Comparison of ENCODE assay signal across 8 cellular contexts in the genomic region with DNA sequence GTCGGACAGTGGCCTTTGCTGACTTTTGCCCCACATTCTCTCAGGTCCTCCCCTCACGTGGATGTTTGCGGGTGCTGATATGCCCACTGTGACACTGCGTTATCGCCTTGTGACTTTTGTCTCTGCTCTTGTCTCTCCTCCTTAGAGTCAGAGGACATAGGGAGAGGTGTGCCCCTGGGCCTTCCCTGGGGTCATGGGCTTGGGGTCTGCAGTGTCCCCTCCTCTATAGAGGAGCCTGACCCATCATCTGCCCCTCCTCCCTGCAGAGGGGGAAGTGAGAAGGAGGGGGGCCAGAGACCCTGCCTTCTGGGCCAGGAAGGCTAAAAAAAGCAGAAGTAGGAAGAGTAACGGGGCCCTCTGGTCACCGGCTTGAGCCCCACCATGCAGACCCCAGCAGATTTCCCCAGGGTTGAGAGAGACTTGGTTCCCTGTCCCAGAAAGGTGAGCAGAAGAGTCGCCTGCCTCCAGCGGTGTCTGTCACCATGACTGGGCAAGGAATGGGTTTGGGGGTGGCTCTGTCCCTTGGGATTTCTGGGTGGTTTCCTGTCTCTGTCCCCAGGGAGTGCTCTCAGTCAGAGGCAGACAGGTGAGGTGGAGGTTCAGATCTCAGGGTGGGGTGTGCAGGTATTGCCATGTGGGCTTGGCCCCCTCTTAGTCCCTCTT. TPM values are rescaled to one million over a fixed set of nuclear protein-coding genes. Genes with fewer than 3 reads are reported as not detected.
DNase-seq lines count a peak whose midpoint lies in the region; ATAC-seq and TF ChIP-seq lines count a peak whose summit lies in the region.

No MANE protein-coding gene starts in this region.

- TF ChIP-seq CTCF in OCI-LY3 (IDR thresholded peaks at IDR 0.05; ENCODE audit: low read depth, low read length) (no peak), endothelial cell (IDR thresholded peaks at IDR 0.05; ENCODE audit: unreplicated experiment) (no peak)

- peaks cover 47% of the 10 kb centered on the region for H3K4me1 Mint-ChIP-seq in endothelial cell (ENCODE audit: unreplicated experiment)
- peaks cover 92% of the 10 kb centered on the region for H3K4me1 Mint-ChIP-seq in stimulated activated effector memory CD8-positive, alpha-beta T cell treated with anti-CD3 and anti-CD28 coated beads, Interleukin-12 subunit alpha, Interleukin-12 subunit beta, amount 100 ng/mL, for 72 hours

- peaks cover 21% of the 10 kb centered on the region for H3K36me3 ChIP-seq in OCI-LY3 (replicated peaks; ENCODE audit: low read depth, low read length)

- DNase-seq in NCI-H2107 treated with DMSO at 0.1 percent for 48 hours (lab: John Stamatoyannopoulos, UW; ENCODE audit: unreplicated experiment) (peak; percentile 46), NCI-H2107 (lab: John Stamatoyannopoulos, UW) (no peak), endothelial cell (ENCODE audit: low spot score) (no peak), NCI-H2196 treated with DMSO at 0.1 percent for 48 hours (lab: John Stamatoyannopoulos, UW; ENCODE audit: unreplicated experiment) (no peak), NCI-H1694 (lab: John Stamatoyannopoulos, UW) (no peak)
- no peak for DNase-seq in stimulated activated effector memory CD8-positive, alpha-beta T cell treated with anti-CD3 and anti-CD28 coated beads, Interleukin-12 subunit alpha, Interleukin-12 subunit beta, amount 100 ng/mL, for 72 hours (ENCODE audit: low spot score in 2 of 2)

- no peaks in the 10 kb centered on the region for H3K27me3 ChIP-seq in OCI-LY3 (ENCODE audit: low read depth, low read length)

- peak overlapping the region; percentile 67 for H3K27ac Mint-ChIP-seq in endothelial cell (ENCODE audit: unreplicated experiment)
- H3K27ac Mint-ChIP-seq in stimulated activated effector memory CD8-positive, alpha-beta T cell treated with anti-CD3 and anti-CD28 coated beads, Interleukin-12 subunit alpha, Interleukin-12 subunit beta, amount 100 ng/mL, for 72 hours = peak overlapping the region; percentile 98

- H2AFZ ChIP-seq in OCI-LY3 (ENCODE audit: low read depth, low read length) = no peak overlapping the region

- H3K9me3 Mint-ChIP-seq in endothelial cell (ENCODE audit: unreplicated experiment) = no peaks in the 10 kb centered on the region
- no peaks in the 10 kb centered on the region for H3K9me3 Mint-ChIP-seq in stimulated activated effector memory CD8-positive, alpha-beta T cell treated with anti-CD3 and anti-CD28 coated beads, Interleukin-12 subunit alpha, Interleukin-12 subunit beta, amount 100 ng/mL, for 72 hours

- H3K4me2 ChIP-seq in OCI-LY3 (ENCODE audit: low read length) = peak overlapping the region; percentile 100

- H3K79me2 ChIP-seq in OCI-LY3 (ENCODE audit: low read length) = peaks cover 45% of the 10 kb centered on the region

- H3K4me3 Mint-ChIP-seq in endothelial cell (ENCODE audit: unreplicated experiment) = no peak overlapping the region
- H3K4me3 Mint-ChIP-seq in stimulated activated effector memory CD8-positive, alpha-beta T cell treated with anti-CD3 and anti-CD28 coated beads, Interleukin-12 subunit alpha, Interleukin-12 subunit beta, amount 100 ng/mL, for 72 hours = peak overlapping the region; percentile 78

- no peaks in the 10 kb centered on the region for H3K9me3 ChIP-seq in OCI-LY3 (ENCODE audit: insufficient read depth, low read length)

- H4K20me1 ChIP-seq in OCI-LY3 (ENCODE audit: insufficient read depth, low read length) = peaks cover 13% of the 10 kb centered on the region

- H3K27me3 Mint-ChIP-seq in endothelial cell (ENCODE audit: unreplicated experiment) = peaks cover 10% of the 10 kb centered on the region

- H3K4me3 ChIP-seq in OCI-LY3 (ENCODE audit: low read length) = peak overlapping the region; percentile 95

- H3K27ac ChIP-seq in OCI-LY3 (ENCODE audit: low read length) = peak overlapping the region; percentile 100

- H3K9ac ChIP-seq in OCI-LY3 (ENCODE audit: low read length) = peak overlapping the region; percentile 99

- H3K36me3 Mint-ChIP-seq in endothelial cell (ENCODE audit: low read depth, unreplicated experiment) = peaks cover 14% of the 10 kb centered on the region
- H3K36me3 Mint-ChIP-seq in stimulated activated effector memory CD8-positive, alpha-beta T cell treated with anti-CD3 and anti-CD28 coated beads, Interleukin-12 subunit alpha, Interleukin-12 subunit beta, amount 100 ng/mL, for 72 hours = peaks cover 45% of the 10 kb centered on the region

- no peak for ATAC-seq in stimulated activated effector memory CD8-positive, alpha-beta T cell treated with anti-CD3 and anti-CD28 coated beads, Interleukin-12 subunit alpha, Interleukin-12 subunit beta, amount 100 ng/mL, for 72 hours
- no peak for ATAC-seq in HG03439 (IDR thresholded peaks at IDR 0.05; ENCODE audit: unreplicated experiment)

- peaks cover 87% of the 10 kb centered on the region for H3K4me1 ChIP-seq in OCI-LY3 (ENCODE audit: low read length)

RNA-seq across cellular contexts. Expression of gene RPS6KA1, which starts 13.4 kb away (rescaled TPM):
- 25.3 TPM for total RNA-seq in endothelial cell (ENCODE audit: unreplicated experiment)
